Comparison of ENCODE assay signal across 9 cellular contexts in genomic region chr12:83826112-83826511, GRCh38.
DNase-seq lines count a peak whose midpoint lies in the region; ATAC-seq and TF ChIP-seq lines count a peak whose summit lies in the region.
"Had no signal": no experiment of that assay in that cellular context is flagged by ENCODE, and none has a peak within 500 bp of the region (broad histone marks: within the 10 kb centered on the region; RNA-seq: fewer than 3 reads in every experiment).

No MANE protein-coding gene starts in this region.

- ATAC-seq in GM21576 (IDR thresholded peaks at IDR 0.05; ENCODE audit: unreplicated experiment): peak; percentile 73
- ATAC-seq in activated T-helper 17 cell treated with anti-CD3 and anti-CD28 coated beads, Interleukin-2, amount 50 U/mL, for 72 hours (replicated peaks): peak; percentile 54

- no peak for TF ChIP-seq CTCF in lower leg skin (IDR thresholded peaks at IDR 0.05)

- H3K9me3 Mint-ChIP-seq in activated T-helper 17 cell treated with anti-CD3 and anti-CD28 coated beads, Interleukin-2, amount 50 U/mL, for 72 hours: no peaks in the 10 kb centered on the region

- no peak overlapping the region for H3K4me3 ChIP-seq in lower leg skin (ENCODE audit: low read depth, poor library complexity, severe bottlenecking)

- H3K4me1 Mint-ChIP-seq in activated T-helper 17 cell treated with anti-CD3 and anti-CD28 coated beads, Interleukin-2, amount 50 U/mL, for 72 hours: no peaks in the 10 kb centered on the region
- H3K4me1 Mint-ChIP-seq: central memory CD8-positive, alpha-beta T cell had no signal

- H3K4me3 Mint-ChIP-seq in activated T-helper 17 cell treated with anti-CD3 and anti-CD28 coated beads, Interleukin-2, amount 50 U/mL, for 72 hours: no peak overlapping the region
- H3K4me3 Mint-ChIP-seq: central memory CD8-positive, alpha-beta T cell had no signal

- no peaks in the 10 kb centered on the region for H3K36me3 Mint-ChIP-seq in activated T-helper 17 cell treated with anti-CD3 and anti-CD28 coated beads, Interleukin-2, amount 50 U/mL, for 72 hours (ENCODE audit: low read depth)

- no peaks in the 10 kb centered on the region for H3K27me3 Mint-ChIP-seq in activated T-helper 17 cell treated with anti-CD3 and anti-CD28 coated beads, Interleukin-2, amount 50 U/mL, for 72 hours
- H3K27me3 Mint-ChIP-seq: central memory CD8-positive, alpha-beta T cell had no signal

- intact Hi-C loops in lower leg skin (cut with DNase I; ENCODE audit: low total_unique reads): no loop called here

- DNase-seq in activated T-cell treated with anti-CD3 and anti-CD28 coated beads for 48 hours (ENCODE audit: low read depth) (peak; percentile 6), activated T-cell treated with anti-CD3 and anti-CD28 coated beads for 4 hours (no peak), HT-29 (ENCODE audit: low spot score) (peak; percentile 48), left kidney (ENCODE audit: low read depth, low spot score) (peak; percentile 8), hippocampal formation (lab: John Stamatoyannopoulos, UW) (no peak), lower leg skin (ENCODE audit: low spot score in 2 of 2) (no peak)

- H3K27ac Mint-ChIP-seq in activated T-helper 17 cell treated with anti-CD3 and anti-CD28 coated beads, Interleukin-2, amount 50 U/mL, for 72 hours: no peak overlapping the region

- no peak for TF ChIP-seq POLR2A in lower leg skin (IDR thresholded peaks at IDR 0.05)

Comparison
In these comparisons a context has a peak if more than half of its experiments do, and no peak if none do; other contexts are left out.
1. DNase-seq: peak in activated T-cell treated with anti-CD3 and anti-CD28 coated beads for 48 hours (single experiment), HT-29 (single experiment) and left kidney (single experiment); none in activated T-cell treated with anti-CD3 and anti-CD28 coated beads for 4 hours (single experiment), hippocampal formation (0 of 2) and lower leg skin (0 of 2).